In the genomic region with DNA sequence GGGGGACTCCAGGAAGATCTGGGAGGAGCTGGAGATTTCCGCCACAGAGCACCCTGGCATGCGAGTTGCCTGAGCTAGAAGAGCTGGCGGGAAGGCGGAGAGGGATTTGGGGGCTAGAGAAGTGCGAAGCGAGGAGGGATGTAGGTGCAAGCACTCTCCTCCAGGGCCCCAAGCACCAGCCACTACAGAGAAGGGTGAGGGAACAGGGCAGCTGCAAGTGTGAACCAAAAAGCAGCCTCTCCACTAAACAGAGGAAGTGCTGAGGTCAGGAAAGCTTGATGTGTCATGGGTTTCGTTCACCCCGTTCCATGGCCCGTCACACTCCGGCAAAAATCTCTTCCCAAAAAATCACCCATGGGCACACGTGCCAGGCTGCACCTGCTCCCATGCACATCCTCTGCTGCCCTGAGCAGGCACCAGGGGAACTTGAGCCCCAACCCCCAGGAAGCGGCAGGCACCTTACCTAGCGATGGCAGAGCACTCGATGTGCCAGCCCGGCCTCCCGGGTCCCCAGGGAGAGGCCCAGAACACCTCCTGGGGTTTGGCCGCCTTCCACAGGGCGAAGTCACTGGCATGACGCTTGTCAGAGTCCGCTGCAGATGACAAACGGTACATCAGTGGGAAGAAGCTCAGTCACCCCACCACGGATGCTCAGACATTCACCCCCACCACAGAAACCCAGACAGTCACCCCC, we compare ENCODE assay signal across 8 cellular contexts. TPM values are rescaled to one million over a fixed set of nuclear protein-coding genes. Genes with fewer than 3 reads are reported as not detected.
A peak's percentile ranks its signal among the peaks of the same experiment; 100 is the strongest.
DNase-seq lines count a peak whose midpoint lies in the region; ATAC-seq and TF ChIP-seq lines count a peak whose summit lies in the region.

No MANE protein-coding gene starts in this region.

- in situ Hi-C loops in GM13977 (cut with MboI; ENCODE audit: low pct_unique_long_range_greater_than_20kb, low sequenced_read_pairs, unreplicated experiment) = no loop called here

- peak; percentile 75 for DNase-seq in GM13977 (ENCODE audit: low spot score)
- DNase-seq in left ventricle myocardium superior = no peak
- DNase-seq in NCI-H774 (lab: John Stamatoyannopoulos, UW) = no peak
- DNase-seq in inferior parietal cortex (ENCODE audit: extremely low spot score) = no peak
- no peak for DNase-seq in GOT3 (lab: John Stamatoyannopoulos, UW)
- DNase-seq in SIG-M5 treated with dmso at 0.1 percent for 504 hours (lab: John Stamatoyannopoulos, UW; ENCODE audit: unreplicated experiment) = no peak

- intact Hi-C loops in left ventricle myocardium superior (cut with micrococcal nuclease) = no loop called here

- TF ChIP-seq CTCF in GM13977 (IDR thresholded peaks at IDR 0.05; ENCODE audit: extremely low read depth, insufficient read depth, missing control alignments) = no peak

- ATAC-seq in GM21381 (IDR thresholded peaks at IDR 0.05; ENCODE audit: unreplicated experiment) = peak; percentile 66
- ATAC-seq in HG03520 (IDR thresholded peaks at IDR 0.05; ENCODE audit: unreplicated experiment) = peak; percentile 74
- peak; percentile 61 for ATAC-seq in left ventricle myocardium superior

RNA-seq across cellular contexts. Expression of a gene that starts 29.3 kb away (rescaled TPM):
- total RNA-seq in left ventricle myocardium superior = 54.5 TPM

RNA-seq across cellular contexts. Expression of a gene that starts 36.8 kb away (rescaled TPM):
- total RNA-seq in left ventricle myocardium superior = 7.7 TPM
